Comparison of ENCODE assay signal across 13 cellular contexts in the genomic region with DNA sequence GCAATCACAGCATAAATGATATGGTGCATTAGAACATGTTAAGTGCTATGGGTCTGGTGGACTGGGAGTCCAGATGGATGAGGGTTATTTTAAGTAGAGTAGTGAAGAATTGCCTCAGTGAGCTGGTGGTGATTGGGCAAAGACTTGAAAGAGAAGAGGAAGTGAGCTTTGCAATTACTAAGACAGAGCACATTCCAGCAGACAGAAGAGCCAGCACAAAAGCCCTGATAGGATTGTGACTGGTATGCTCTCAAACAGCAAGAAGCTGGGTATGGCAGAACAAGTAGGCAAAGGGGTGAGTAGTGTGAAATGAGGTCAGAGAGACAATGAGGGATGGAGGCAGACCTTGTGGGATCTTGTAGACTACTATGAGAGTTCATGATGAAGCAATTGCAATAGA. TPM values are rescaled to one million over a fixed set of nuclear protein-coding genes. Genes with fewer than 3 reads are reported as not detected.
DNase-seq lines count a peak whose midpoint lies in the region.
"Had no signal": no experiment of that assay in that cellular context is flagged by ENCODE, and none has a peak within 500 bp of the region (broad histone marks: within the 10 kb centered on the region; RNA-seq: fewer than 3 reads in every experiment).

No MANE protein-coding gene starts in this region.

- H3K4me1 Mint-ChIP-seq in activated naive CD8-positive, alpha-beta T cell treated with anti-CD3 and anti-CD28 coated beads for 36 hours = peaks cover 4% of the 10 kb centered on the region

- H3K27me3 Mint-ChIP-seq in activated naive CD8-positive, alpha-beta T cell treated with anti-CD3 and anti-CD28 coated beads for 36 hours = no peaks in the 10 kb centered on the region
- H3K27me3 Mint-ChIP-seq: CD4-positive, CD25-positive, alpha-beta regulatory T cell; naive B cell had no signal

- DNase-seq in AG20443 (ENCODE audit: low spot score) = peak; percentile 48
- DNase-seq in LHCN-M2 (ENCODE audit: low read depth) = peak; percentile 55
- DNase-seq in astrocyte of the hippocampus (ENCODE audit: low read depth, low spot score) = peak; percentile 31
- peak; percentile 82 for DNase-seq in iris pigment epithelial cell (ENCODE audit: low read depth)
- no peak for DNase-seq in activated CD4-positive, alpha-beta T cell treated with anti-CD3 and anti-CD28 coated beads, Interleukin-2, amount 50 U/mL, for 1 hour
- no peak for DNase-seq in epidermal melanocyte (ENCODE audit: insufficient read length, low spot score)
- no peak for DNase-seq in NCI-H82 treated with DMSO at 0.1 percent for 48 hours (lab: John Stamatoyannopoulos, UW; ENCODE audit: unreplicated experiment)
- no peak for DNase-seq in activated naive CD8-positive, alpha-beta T cell treated with anti-CD3 and anti-CD28 coated beads for 36 hours
- DNase-seq: activated CD8-positive, alpha-beta T cell treated with anti-CD3 and anti-CD28 coated beads, Interleukin-2, amount 10 ng/mL, durations not matched to agents 7 days and 5 days; CD4-positive, CD25-positive, alpha-beta regulatory T cell; naive B cell; NCI-H1694 treated with DMSO at 0.1 percent for 48 hours; stimulated activated CD4-positive, alpha-beta T cell treated with anti-CD3 and anti-CD28 coated beads, Interleukin-1b, Interleukin-23, amount 100 ng/mL, for 48 hours had no signal

- no peak overlapping the region for H3K27ac Mint-ChIP-seq in activated naive CD8-positive, alpha-beta T cell treated with anti-CD3 and anti-CD28 coated beads for 36 hours
- H3K27ac Mint-ChIP-seq: activated CD8-positive, alpha-beta T cell treated with anti-CD3 and anti-CD28 coated beads, Interleukin-2, amount 10 ng/mL, durations not matched to agents 7 days and 5 days; CD4-positive, CD25-positive, alpha-beta regulatory T cell had no signal

- H3K9me3 Mint-ChIP-seq in activated naive CD8-positive, alpha-beta T cell treated with anti-CD3 and anti-CD28 coated beads for 36 hours = peaks cover 4% of the 10 kb centered on the region

- H3K36me3 Mint-ChIP-seq in activated naive CD8-positive, alpha-beta T cell treated with anti-CD3 and anti-CD28 coated beads for 36 hours = peaks cover 42% of the 10 kb centered on the region

- H3K4me3 Mint-ChIP-seq in activated naive CD8-positive, alpha-beta T cell treated with anti-CD3 and anti-CD28 coated beads for 36 hours = no peak overlapping the region
- H3K4me3 Mint-ChIP-seq: activated CD8-positive, alpha-beta T cell treated with anti-CD3 and anti-CD28 coated beads, Interleukin-2, amount 10 ng/mL, durations not matched to agents 7 days and 5 days; CD4-positive, CD25-positive, alpha-beta regulatory T cell; naive B cell had no signal

RNA-seq across cellular contexts. Expression of gene ACKR4, which starts 2.0 kb away (rescaled TPM):
- not detected in 2 replicates for total RNA-seq in LHCN-M2 (2014; rRNA removed)
- 0.12 TPM for polyA plus RNA-seq in LHCN-M2 (2012)
- under 1 TPM; 0.10 to 0.18 TPM for total RNA-seq in activated naive CD8-positive, alpha-beta T cell treated with anti-CD3 and anti-CD28 coated beads for 36 hours
- total RNA-seq: activated CD8-positive, alpha-beta T cell treated with anti-CD3 and anti-CD28 coated beads, Interleukin-2, amount 10 ng/mL, durations not matched to agents 7 days and 5 days had no signal

Comparison
In these comparisons a context has a peak if more than half of its experiments do, and no peak if none do; other contexts are left out.
1. DNase-seq: peak in AG20443 (single experiment), LHCN-M2 (single experiment), astrocyte of the hippocampus (single experiment) and iris pigment epithelial cell (single experiment); none in activated CD4-positive, alpha-beta T cell treated with anti-CD3 and anti-CD28 coated beads, Interleukin-2, amount 50 U/mL, for 1 hour (single experiment), epidermal melanocyte (single experiment), NCI-H82 treated with DMSO at 0.1 percent for 48 hours (single experiment) and activated naive CD8-positive, alpha-beta T cell treated with anti-CD3 and anti-CD28 coated beads for 36 hours (single experiment).